Comparison of ENCODE assay signal across 8 cellular contexts in the genomic region with DNA sequence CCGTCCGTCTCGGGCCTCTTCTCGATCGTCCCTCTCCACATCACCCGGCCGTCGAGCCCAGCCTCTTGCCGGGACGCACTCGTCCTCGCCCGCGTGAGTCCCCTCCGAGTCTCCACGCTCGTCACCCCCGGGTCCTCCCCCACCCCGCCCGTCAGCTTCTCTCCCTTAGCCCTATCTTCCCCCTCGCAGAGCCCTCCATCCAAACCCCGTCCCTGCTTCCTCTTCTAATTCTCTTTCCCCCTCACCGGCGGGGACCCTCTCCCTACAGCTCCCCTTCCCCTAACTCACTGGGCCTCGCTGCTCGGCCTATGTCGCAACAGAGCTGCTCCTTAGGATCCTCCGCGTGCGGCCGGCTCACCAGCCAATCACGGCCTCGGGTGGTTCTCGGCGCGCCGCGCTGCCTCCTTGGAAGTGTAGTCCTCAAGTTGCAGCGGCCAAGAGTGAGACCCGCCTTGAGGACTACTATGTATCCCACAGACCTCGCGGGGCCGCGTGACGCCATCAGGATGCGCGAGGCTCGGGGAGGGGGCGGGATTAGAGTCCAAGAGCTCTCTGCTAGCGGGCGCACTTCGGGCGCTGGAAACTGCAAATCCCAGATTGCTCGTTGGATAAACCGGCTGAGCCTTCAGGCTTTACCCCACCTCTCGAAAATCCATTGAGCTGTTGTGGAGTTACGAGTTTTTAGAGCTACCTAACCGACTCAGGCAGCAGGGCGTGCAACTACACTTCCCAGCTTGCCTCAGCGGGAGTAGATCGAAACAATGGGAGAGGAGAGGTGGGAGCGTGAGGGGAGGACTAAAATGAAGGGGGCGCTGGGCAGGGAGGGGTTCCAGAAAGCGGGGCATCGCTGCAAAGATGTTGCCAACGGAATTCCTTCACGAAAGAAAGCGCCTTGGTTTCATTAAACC. TPM values are rescaled to one million over a fixed set of nuclear protein-coding genes. Genes with fewer than 3 reads are reported as not detected.
A peak's percentile ranks its signal among the peaks of the same experiment; 100 is the strongest.
DNase-seq lines count a peak whose midpoint lies in the region; ATAC-seq and TF ChIP-seq lines count a peak whose summit lies in the region.

ABCF2 (minus strand) TSS at position 331 of the 908 bp plus-strand sequence. CDS start 747 bp downstream, outside the sequence.

- peak; percentile 80 to 89 for TF ChIP-seq EP300 in tibial nerve (IDR thresholded peaks at IDR 0.05)

- H3K9me3 ChIP-seq in parathyroid adenoma (ENCODE audit: control insufficient read depth, low read length) (no peaks in the 10 kb centered on the region), tibial nerve (no peaks in the 10 kb centered on the region)

- DNase-seq in GM12865 (ENCODE audit: low read depth) = peak; percentile 98
- peak; percentile 87 for DNase-seq in NCI-H1417 treated with DMSO at 0.1 percent for 48 hours (lab: John Stamatoyannopoulos, UW)
- DNase-seq in SW480 (ENCODE audit: low spot score) = peak; percentile 96
- peak; percentile 99 for DNase-seq in activated naive CD8-positive, alpha-beta T cell treated with anti-CD3 and anti-CD28 coated beads, Interleukin-2, amount 50 U/mL, for 24 hours
- DNase-seq in Right ventricle myocardium superior = peak; percentile 100
- peak; percentile 100 for DNase-seq in tibial nerve (ENCODE audit: low spot score in 2 of 2)

- peak within 1 kb of the TSS; percentile 69 for H2AFZ ChIP-seq in parathyroid adenoma

- H3K9me3 Mint-ChIP-seq in activated naive CD8-positive, alpha-beta T cell treated with anti-CD3 and anti-CD28 coated beads, Interleukin-2, amount 50 U/mL, for 24 hours = no peaks in the 10 kb centered on the region

- H3K4me1 ChIP-seq in parathyroid adenoma (peaks cover 19% of the 10 kb centered on the region), tibial nerve (peaks cover 0 to 33% (median 19%) of the 10 kb centered on the region in 4 donors)

- TF ChIP-seq CTCF in GM12865 (IDR thresholded peaks at IDR 0.05; ENCODE audit: insufficient read depth, low read depth, low read length, missing control alignments) (no peak), parathyroid adenoma (IDR thresholded peaks at IDR 0.05) (no peak), tibial nerve (IDR thresholded peaks at IDR 0.05) (peak in 1 of 5 experiments; percentile 46)

- intact Hi-C loops in Right ventricle myocardium superior (cut with DNase I) = no loop called here

- peaks cover 42% of the 10 kb centered on the region for H3K4me1 Mint-ChIP-seq in activated naive CD8-positive, alpha-beta T cell treated with anti-CD3 and anti-CD28 coated beads, Interleukin-2, amount 50 U/mL, for 24 hours

- peak within 1 kb of the TSS; percentile 89 for H3K4me2 ChIP-seq in parathyroid adenoma (ENCODE audit: low read length)

- peak; percentile 100 for ATAC-seq in HG02763 (IDR thresholded peaks at IDR 0.05; ENCODE audit: unreplicated experiment)
- ATAC-seq in activated naive CD8-positive, alpha-beta T cell treated with anti-CD3 and anti-CD28 coated beads, Interleukin-2, amount 50 U/mL, for 24 hours = peak; percentile 100
- ATAC-seq in Right ventricle myocardium superior (ENCODE audit: poor library complexity) = peak; percentile 99

- 1% methylated on average over 68 of the region's 68 CpGs for WGBS in tibial nerve, 2 donors

- H3K9ac ChIP-seq in parathyroid adenoma = peak within 1 kb of the TSS; percentile 12

- peaks cover 27% of the 10 kb centered on the region for H3K79me2 ChIP-seq in parathyroid adenoma

- peak within 1 kb of the TSS; percentile 91 for H3K4me3 Mint-ChIP-seq in activated naive CD8-positive, alpha-beta T cell treated with anti-CD3 and anti-CD28 coated beads, Interleukin-2, amount 50 U/mL, for 24 hours

- H3K4me3 ChIP-seq in GM12865 (ENCODE audit: low read depth, low read length) (peak within 1 kb of the TSS; percentile 93), parathyroid adenoma (ENCODE audit: low read depth, low read length) (peak within 1 kb of the TSS; percentile 73), tibial nerve (peak within 1 kb of the TSS; percentile 43 to 95 (median 84))

- H3K27ac ChIP-seq in parathyroid adenoma = peak within 1 kb of the TSS; percentile 66
- peak within 1 kb of the TSS in 3 of 4 donors; percentile 66 to 83 (median 83) for H3K27ac ChIP-seq in tibial nerve

- peak within 1 kb of the TSS; percentile 96 for H3K27ac Mint-ChIP-seq in activated naive CD8-positive, alpha-beta T cell treated with anti-CD3 and anti-CD28 coated beads, Interleukin-2, amount 50 U/mL, for 24 hours

- peak in 1 of 2 donors; percentile 52 for TF ChIP-seq POLR2A in tibial nerve (IDR thresholded peaks at IDR 0.05)

- H3K27me3 ChIP-seq in parathyroid adenoma (ENCODE audit: control insufficient read depth, insufficient read depth, low read length) (no peaks in the 10 kb centered on the region), tibial nerve (no peaks in the 10 kb centered on the region)

- H3K27me3 Mint-ChIP-seq in activated naive CD8-positive, alpha-beta T cell treated with anti-CD3 and anti-CD28 coated beads, Interleukin-2, amount 50 U/mL, for 24 hours = no peaks in the 10 kb centered on the region

- H3K36me3 ChIP-seq in parathyroid adenoma (ENCODE audit: control insufficient read depth, insufficient read depth, low read length) (no peaks in the 10 kb centered on the region), tibial nerve (peaks cover 0 to 29% (median 2%) of the 10 kb centered on the region in 3 donors)

- peaks cover 34% of the 10 kb centered on the region for H3K36me3 Mint-ChIP-seq in activated naive CD8-positive, alpha-beta T cell treated with anti-CD3 and anti-CD28 coated beads, Interleukin-2, amount 50 U/mL, for 24 hours (ENCODE audit: low read depth)

RNA-seq across cellular contexts. Expression of gene ABCF2, which starts in this region (rescaled TPM):
- total RNA-seq in Right ventricle myocardium superior (23.9 TPM), tibial nerve (10 to 100 TPM; 34.3 to 72.9 (median 34.9) TPM)

Comparison
In these comparisons a context has a peak if more than half of its experiments do, and no peak if none do; other contexts are left out.
1. Peak in every context shown above with its lines: DNase-seq, ATAC-seq, H3K4me3 ChIP-seq and H3K27ac ChIP-seq.